Comparison of ENCODE assay signal across 21 cellular contexts in genomic region chr10:131710142-131710861, GRCh38.
DNase-seq lines count a peak whose midpoint lies in the region; ATAC-seq and TF ChIP-seq lines count a peak whose summit lies in the region.
"Had no signal": no experiment of that assay in that cellular context is flagged by ENCODE, and none has a peak within 500 bp of the region (broad histone marks: within the 10 kb centered on the region; RNA-seq: fewer than 3 reads in every experiment).

No MANE protein-coding gene starts in this region.

- H3K27ac Mint-ChIP-seq in natural killer cell treated with Interleukin-12 subunit alpha and Interleukin-12 subunit beta and Interleukin-15 and Interleukin-18, amount 100 ng/mL, for 72 hours, result no peak overlapping the region
- H3K27ac Mint-ChIP-seq in natural killer cell, result no peak overlapping the region
- H3K27ac Mint-ChIP-seq in activated CD4-positive, alpha-beta T cell treated with anti-CD3 and anti-CD28 coated beads, Interleukin-2, amount 10 ng/mL, durations not matched to agents 24 days and 14 days, result no peak overlapping the region
- H3K27ac Mint-ChIP-seq: CD4-positive, alpha-beta memory T cell; HFFc6 had no signal

- no peaks in the 10 kb centered on the region for H3K79me2 ChIP-seq in SK-N-SH (ENCODE audit: insufficient read depth)
- no peaks in the 10 kb centered on the region for H3K79me2 ChIP-seq in osteoblast (ENCODE audit: insufficient read depth, low read length)

- no peak overlapping the region for H4K91ac ChIP-seq in neuronal stem cell (ENCODE audit: low read depth, low read length, poor library complexity)

- H3K9me3 ChIP-seq in SK-N-SH (no peaks in the 10 kb centered on the region), neuronal stem cell (replicated peaks in 1 of 2; ENCODE audit: control insufficient read depth in 2 of 2, insufficient read depth in 1 of 2, low read depth in 1 of 2, low read length in 2 of 2) (peaks cover 0 to 8% of the 10 kb centered on the region in 2 donors), osteoblast (ENCODE audit: low read depth, low read length) (no peaks in the 10 kb centered on the region)

- H3K4me3 ChIP-seq in SK-N-SH (ENCODE audit: low read depth in 2 of 2, low read length in 1 of 2) (no peak overlapping the region), neuronal stem cell (ENCODE audit: low read length in 2 of 2) (no peak overlapping the region), osteoblast (ENCODE audit: insufficient read depth, low read length) (no peak overlapping the region)
- H3K4me3 ChIP-seq: BLaER1 treated with 17β-estradiol and CSF1 and Interleukin-3, amounts not matched to agents 10 nM and 100 nM; PC-9 had no signal

- ATAC-seq in SK-N-SH treated with all-trans-retinoic acid at 6 μM for 48 hours (no peak), natural killer cell (no peak)
- peak in 1 of 2 donors; percentile 25 for ATAC-seq in natural killer cell treated with Interleukin-12 subunit alpha and Interleukin-12 subunit beta and Interleukin-15 and Interleukin-18, amount 100 ng/mL, for 72 hours

- H2AFZ ChIP-seq in SK-N-SH (ENCODE audit: low read depth) (no peak overlapping the region), neuronal stem cell (ENCODE audit: low read length) (no peak overlapping the region), osteoblast (ENCODE audit: low read length) (no peak overlapping the region)
- H2AFZ ChIP-seq: PC-9 had no signal

- peaks cover 13 to 40% of the 10 kb centered on the region in 2 donors for H3K27me3 Mint-ChIP-seq in natural killer cell treated with Interleukin-12 subunit alpha and Interleukin-12 subunit beta and Interleukin-15 and Interleukin-18, amount 100 ng/mL, for 72 hours
- H3K27me3 Mint-ChIP-seq in natural killer cell (ENCODE audit: low read depth in 2 of 2), result peaks cover 28 to 31% of the 10 kb centered on the region in 2 donors
- H3K27me3 Mint-ChIP-seq in activated CD4-positive, alpha-beta T cell treated with anti-CD3 and anti-CD28 coated beads, Interleukin-2, amount 10 ng/mL, durations not matched to agents 24 days and 14 days, result no peaks in the 10 kb centered on the region

- no peak overlapping the region for H4K8ac ChIP-seq in neuronal stem cell (ENCODE audit: low read depth, low read length)

- POLR2A ChIA-PET in SK-N-SH (lab: Yijun Ruan, JAX), result no interaction called here

- no peaks in the 10 kb centered on the region for H3K4me1 Mint-ChIP-seq in natural killer cell treated with Interleukin-12 subunit alpha and Interleukin-12 subunit beta and Interleukin-15 and Interleukin-18, amount 100 ng/mL, for 72 hours (ENCODE audit: low read depth in 2 of 2)
- no peaks in the 10 kb centered on the region for H3K4me1 Mint-ChIP-seq in natural killer cell
- no peaks in the 10 kb centered on the region for H3K4me1 Mint-ChIP-seq in activated CD4-positive, alpha-beta T cell treated with anti-CD3 and anti-CD28 coated beads, Interleukin-2, amount 10 ng/mL, durations not matched to agents 24 days and 14 days
- H3K4me1 Mint-ChIP-seq: CD4-positive, alpha-beta memory T cell had no signal

- no peaks in the 10 kb centered on the region for H3K4me1 ChIP-seq in SK-N-SH (ENCODE audit: control insufficient read depth in 1 of 2, insufficient read depth in 2 of 2, low read depth in 1 of 2, low read length in 1 of 2)
- H3K4me1 ChIP-seq in neuronal stem cell (ENCODE audit: control insufficient read depth in 2 of 2, insufficient read depth in 1 of 2, low read depth in 1 of 2, low read length in 2 of 2), result no peaks in the 10 kb centered on the region
- H3K4me1 ChIP-seq in osteoblast (ENCODE audit: insufficient read depth, low read length), result no peaks in the 10 kb centered on the region
- H3K4me1 ChIP-seq: Caco-2 had no signal

- peak overlapping the region; percentile 22 for H3K23ac ChIP-seq in neuronal stem cell (ENCODE audit: low read depth, low read length, poor library complexity)

- H4K20me1 ChIP-seq in SK-N-SH (ENCODE audit: insufficient read depth), result no peaks in the 10 kb centered on the region
- no peaks in the 10 kb centered on the region for H4K20me1 ChIP-seq in osteoblast (ENCODE audit: insufficient read depth, low read length)
- H4K20me1 ChIP-seq: BLaER1 treated with 17β-estradiol and CSF1 and Interleukin-3, amounts not matched to agents 10 nM and 100 nM had no signal

- CTCF ChIA-PET in SK-N-SH (lab: Yijun Ruan, JAX), result interaction anchor here (1.0 kb wide), 1 partner anchor 13 kb away, joined by 3 read pairs; no protein-coding TSS in a partner anchor

- no peak overlapping the region for H3K4me3 Mint-ChIP-seq in natural killer cell treated with Interleukin-12 subunit alpha and Interleukin-12 subunit beta and Interleukin-15 and Interleukin-18, amount 100 ng/mL, for 72 hours
- no peak overlapping the region for H3K4me3 Mint-ChIP-seq in natural killer cell
- H3K4me3 Mint-ChIP-seq in activated CD4-positive, alpha-beta T cell treated with anti-CD3 and anti-CD28 coated beads, Interleukin-2, amount 10 ng/mL, durations not matched to agents 24 days and 14 days, result no peak overlapping the region
- H3K4me3 Mint-ChIP-seq: CD4-positive, alpha-beta memory T cell; HFFc6 had no signal

- DNase-seq in SK-N-SH (peak; percentile 13), natural killer cell (no peak), neuronal stem cell (ENCODE audit: low spot score) (no peak), osteoblast (ENCODE audit: insufficient read length, low spot score, missing footprints) (no peak)
- DNase-seq in natural killer cell treated with Interleukin-12 subunit alpha and Interleukin-12 subunit beta and Interleukin-15 and Interleukin-18, amount 100 ng/mL, for 72 hours (ENCODE audit: low spot score), result peak; percentile 59
- no peak for DNase-seq in activated CD4-positive, alpha-beta T cell treated with anti-CD3 and anti-CD28 coated beads, Interleukin-2, amount 10 ng/mL, durations not matched to agents 24 days and 14 days
- DNase-seq: 8988T; Caco-2; CD4-positive, alpha-beta memory T cell; DMS 273 treated with DMSO at 0.1 percent for 48 hours; DMS79 treated with DMSO at 0.1 percent for 48 hours; HFFc6; Karpas-422; NCI-H1417 treated with DMSO at 0.1 percent for 48 hours; NCI-H187; NCI-H2107; NCI-H510A; PC-9 had no signal

- TF ChIP-seq CTCF in SK-N-SH (IDR thresholded peaks at IDR 0.05), result no peak
- no peak for TF ChIP-seq CTCF in natural killer cell (IDR thresholded peaks at IDR 0.05)
- TF ChIP-seq CTCF in osteoblast (IDR thresholded peaks at IDR 0.05; ENCODE audit: extremely low read depth, low read depth, low read length), result no peak

- H3K36me3 ChIP-seq in SK-N-SH (replicated peaks in 1 of 2; ENCODE audit: control insufficient read depth in 1 of 2, insufficient read depth in 2 of 2, low read length in 1 of 2) (no peaks in the 10 kb centered on the region), neuronal stem cell (replicated peaks in 1 of 2; ENCODE audit: control insufficient read depth in 2 of 2, insufficient read depth in 2 of 2, low read length in 2 of 2) (no peaks in the 10 kb centered on the region), osteoblast (ENCODE audit: insufficient read depth, low read length) (no peaks in the 10 kb centered on the region)
- H3K36me3 ChIP-seq: BLaER1 treated with 17β-estradiol and CSF1 and Interleukin-3, amounts not matched to agents 10 nM and 100 nM had no signal

- H3K14ac ChIP-seq in neuronal stem cell (ENCODE audit: low read length), result no peak overlapping the region

- no peaks in the 10 kb centered on the region for H3K9me3 Mint-ChIP-seq in natural killer cell treated with Interleukin-12 subunit alpha and Interleukin-12 subunit beta and Interleukin-15 and Interleukin-18, amount 100 ng/mL, for 72 hours
- H3K9me3 Mint-ChIP-seq in natural killer cell, result peaks cover 2 to 4% of the 10 kb centered on the region in 2 donors
- H3K9me3 Mint-ChIP-seq in activated CD4-positive, alpha-beta T cell treated with anti-CD3 and anti-CD28 coated beads, Interleukin-2, amount 10 ng/mL, durations not matched to agents 24 days and 14 days, result peaks cover 14% of the 10 kb centered on the region

- H3K9ac ChIP-seq in SK-N-SH (no peak overlapping the region), neuronal stem cell (ENCODE audit: low read depth, low read length, poor library complexity) (no peak overlapping the region)
- H3K9ac ChIP-seq: BLaER1 treated with 17β-estradiol and CSF1 and Interleukin-3, amounts not matched to agents 10 nM and 100 nM had no signal

- H3F3A ChIP-seq in SK-N-SH (replicated peaks; ENCODE audit: insufficient read depth), result no peaks in the 10 kb centered on the region

- H3K36me3 Mint-ChIP-seq in natural killer cell treated with Interleukin-12 subunit alpha and Interleukin-12 subunit beta and Interleukin-15 and Interleukin-18, amount 100 ng/mL, for 72 hours, result no peaks in the 10 kb centered on the region
- H3K36me3 Mint-ChIP-seq in natural killer cell, result no peaks in the 10 kb centered on the region
- no peaks in the 10 kb centered on the region for H3K36me3 Mint-ChIP-seq in activated CD4-positive, alpha-beta T cell treated with anti-CD3 and anti-CD28 coated beads, Interleukin-2, amount 10 ng/mL, durations not matched to agents 24 days and 14 days (ENCODE audit: low read depth)
- H3K36me3 Mint-ChIP-seq: CD4-positive, alpha-beta memory T cell had no signal

- H2BK5ac ChIP-seq in neuronal stem cell (ENCODE audit: low read length), result no peak overlapping the region

- no peak overlapping the region for H3K4ac ChIP-seq in neuronal stem cell (ENCODE audit: low read length)

- no peak overlapping the region for H3K27ac ChIP-seq in SK-N-SH (ENCODE audit: low read depth in 2 of 2, low read length in 1 of 2)
- no peak overlapping the region for H3K27ac ChIP-seq in neuronal stem cell (replicated peaks; ENCODE audit: low read length)
- H3K27ac ChIP-seq in osteoblast (ENCODE audit: low read depth, low read length), result no peak overlapping the region
- H3K27ac ChIP-seq: BLaER1 treated with 17β-estradiol and CSF1 and Interleukin-3, amounts not matched to agents 10 nM and 100 nM; PC-9; RWPE1 had no signal

- H3K79me1 ChIP-seq in neuronal stem cell (ENCODE audit: low read depth, low read length), result no peaks in the 10 kb centered on the region

- TF ChIP-seq EP300 in SK-N-SH (IDR thresholded peaks at IDR 0.05; ENCODE audit: borderline replicate concordance in 1 of 2, low read depth in 1 of 2, low read length in 1 of 2), result no peak

- no peak overlapping the region for H2BK12ac ChIP-seq in neuronal stem cell (ENCODE audit: low read length)

- no peaks in the 10 kb centered on the region for H3K9me2 ChIP-seq in SK-N-SH

- intact Hi-C loops in natural killer cell (cut with micrococcal nuclease), result no loop called here
- intact Hi-C loops in activated CD4-positive, alpha-beta T cell treated with anti-CD3 and anti-CD28 coated beads, Interleukin-2, amount 10 ng/mL, durations not matched to agents 24 days and 14 days (cut with micrococcal nuclease), result no loop called here

- no peak overlapping the region for H2BK120ac ChIP-seq in neuronal stem cell (ENCODE audit: low read depth, low read length)

- H2BK15ac ChIP-seq in neuronal stem cell (ENCODE audit: low read length), result no peak overlapping the region

- no peak for TF ChIP-seq RAD21 in SK-N-SH (IDR thresholded peaks at IDR 0.05; ENCODE audit: low read length)

- no peak overlapping the region for H2AK5ac ChIP-seq in neuronal stem cell (ENCODE audit: low read depth, low read length)

- H3K18ac ChIP-seq in neuronal stem cell (ENCODE audit: low read length), result peak overlapping the region; percentile 41

- H3K4me2 ChIP-seq in SK-N-SH (no peak overlapping the region), neuronal stem cell (ENCODE audit: insufficient read depth, low read length, poor library complexity, severe bottlenecking) (no peak overlapping the region), osteoblast (ENCODE audit: insufficient read depth, low read length) (no peak overlapping the region)
- H3K4me2 ChIP-seq: BLaER1 treated with 17β-estradiol and CSF1 and Interleukin-3, amounts not matched to agents 10 nM and 100 nM; PC-9 had no signal

- 55% methylated on average over 8 of the region's 17 CpGs for WGBS in SK-N-SH (ENCODE audit: low lambda C conversion rate)
- no CpG with 5 or more reads among the region's 17 CpGs for WGBS in neuronal stem cell (ENCODE audit: extremely low coverage in 2 of 2, insufficient read length in 2 of 2, insufficient replicate concordance in 1 of 2), 2 donors

- H3K27me3 ChIP-seq in SK-N-SH (ENCODE audit: insufficient read depth) (no peaks in the 10 kb centered on the region), neuronal stem cell (ENCODE audit: control insufficient read depth in 3 of 3, insufficient read depth in 3 of 3, low read depth in 1 of 3, low read length in 3 of 3) (peaks cover 0 to 2% (median 0%) of the 10 kb centered on the region in 3 experiments), osteoblast (ENCODE audit: insufficient read depth, low read length) (no peaks in the 10 kb centered on the region)
- H3K27me3 ChIP-seq: BLaER1 treated with 17β-estradiol and CSF1 and Interleukin-3, amounts not matched to agents 10 nM and 100 nM had no signal

Comparison
In these comparisons a context has a peak if more than half of its experiments do, and no peak if none do; other contexts are left out.
1. DNase-seq: peak in SK-N-SH (single experiment) and natural killer cell treated with Interleukin-12 subunit alpha and Interleukin-12 subunit beta and Interleukin-15 and Interleukin-18, amount 100 ng/mL, for 72 hours (single experiment); none in natural killer cell (single experiment), neuronal stem cell (single experiment), activated CD4-positive, alpha-beta T cell treated with anti-CD3 and anti-CD28 coated beads, Interleukin-2, amount 10 ng/mL, durations not matched to agents 24 days and 14 days (single experiment) and osteoblast (single experiment).